ENCODE assay signal across 11 cellular contexts in genomic region chr19:18849838-18850400, GRCh38. TPM values are rescaled to one million over a fixed set of nuclear protein-coding genes. Genes with fewer than 3 reads are reported as not detected.
DNase-seq lines count a peak whose midpoint lies in the region; ATAC-seq and TF ChIP-seq lines count a peak whose summit lies in the region.
"Had no signal": no experiment of that assay in that cellular context is flagged by ENCODE, and none has a peak within 500 bp of the region (broad histone marks: within the 10 kb centered on the region; RNA-seq: fewer than 3 reads in every experiment).

No MANE protein-coding gene starts in this region.

- peaks cover 0 to 58% (median 44%) of the 10 kb centered on the region in 4 donors for H3K4me1 ChIP-seq in tibial artery

- POLR2A ChIA-PET in activated CD4-positive, alpha-beta T cell treated with anti-CD3 and anti-CD28 coated beads, Interleukin-2, amount 10 ng/mL, durations not matched to agents 7 days and 5 days (lab: Charles Lee): no interaction called here

- no peaks in the 10 kb centered on the region for H3K9me3 Mint-ChIP-seq in activated CD4-positive, alpha-beta T cell treated with anti-CD3 and anti-CD28 coated beads, Interleukin-2, amount 10 ng/mL, durations not matched to agents 7 days and 5 days
- H3K9me3 Mint-ChIP-seq in memory B cell: no peaks in the 10 kb centered on the region

- TF ChIP-seq CTCF in brain microvascular endothelial cell (IDR thresholded peaks at IDR 0.05; ENCODE audit: low read depth, low read length, missing control alignments) (no peak), tibial artery (IDR thresholded peaks at IDR 0.05) (no peak)

- in situ Hi-C loops in brain microvascular endothelial cell (cut with HindIII; ENCODE audit: low pct_ligation_motif_present, low sequenced_read_pairs): loop anchor here (25.0 kb wide), 1 partner anchor 263 kb away; the partner anchor contains the start of gene REX1BD

- H3K9me3 ChIP-seq in tibial artery: no peaks in the 10 kb centered on the region

- peak; percentile 42 for ATAC-seq in memory B cell (ENCODE audit: low read depth)

- peak overlapping the region; percentile 48 for H3K27ac ChIP-seq in brain microvascular endothelial cell
- peak overlapping the region; percentile 83 to 84 for H3K27ac ChIP-seq in tibial artery

- H3K4me3 ChIP-seq in brain microvascular endothelial cell (ENCODE audit: low read depth, low read length) (no peak overlapping the region), tibial artery (no peak overlapping the region)

- CTCF ChIA-PET in activated CD4-positive, alpha-beta T cell treated with anti-CD3 and anti-CD28 coated beads, Interleukin-2, amount 10 ng/mL, durations not matched to agents 7 days and 5 days (lab: Charles Lee): interaction anchor here (1.2 to 2.3 kb wide), 3 partner anchors 9 to 17 kb away, joined by 4 to 6 read pairs (median 4); no protein-coding TSS in a partner anchor

- H3K4me3 Mint-ChIP-seq in activated CD4-positive, alpha-beta T cell treated with anti-CD3 and anti-CD28 coated beads, Interleukin-2, amount 10 ng/mL, durations not matched to agents 7 days and 5 days: no peak overlapping the region
- peak overlapping the region; percentile 64 for H3K4me3 Mint-ChIP-seq in memory B cell

- intact Hi-C loops in tibial artery (cut with DNase I; ENCODE audit: low total_unique reads): loop anchor here (10.0 kb wide), 1 partner anchor 255 kb away; no protein-coding TSS in a partner anchor

- H3K4me1 Mint-ChIP-seq in activated CD4-positive, alpha-beta T cell treated with anti-CD3 and anti-CD28 coated beads, Interleukin-2, amount 10 ng/mL, durations not matched to agents 7 days and 5 days: peaks cover 45% of the 10 kb centered on the region
- peaks cover 38% of the 10 kb centered on the region for H3K4me1 Mint-ChIP-seq in memory B cell

- H3K36me3 ChIP-seq in brain microvascular endothelial cell (replicated peaks) (peaks cover 58% of the 10 kb centered on the region), tibial artery (peaks cover 49 to 51% (median 50%) of the 10 kb centered on the region in 3 donors)

- H3K27me3 Mint-ChIP-seq in activated CD4-positive, alpha-beta T cell treated with anti-CD3 and anti-CD28 coated beads, Interleukin-2, amount 10 ng/mL, durations not matched to agents 7 days and 5 days: no peaks in the 10 kb centered on the region
- H3K27me3 Mint-ChIP-seq in memory B cell: no peaks in the 10 kb centered on the region

- peak overlapping the region; percentile 9 for H3K27ac Mint-ChIP-seq in activated CD4-positive, alpha-beta T cell treated with anti-CD3 and anti-CD28 coated beads, Interleukin-2, amount 10 ng/mL, durations not matched to agents 7 days and 5 days
- H3K27ac Mint-ChIP-seq in memory B cell: peak overlapping the region; percentile 84

- H3K36me3 Mint-ChIP-seq in activated CD4-positive, alpha-beta T cell treated with anti-CD3 and anti-CD28 coated beads, Interleukin-2, amount 10 ng/mL, durations not matched to agents 7 days and 5 days (ENCODE audit: low read depth): peaks cover 48% of the 10 kb centered on the region
- H3K36me3 Mint-ChIP-seq in memory B cell: peaks cover 17% of the 10 kb centered on the region

- H3K27me3 ChIP-seq in brain microvascular endothelial cell (replicated peaks) (no peaks in the 10 kb centered on the region), tibial artery (no peaks in the 10 kb centered on the region)

- no peak for DNase-seq in activated CD4-positive, alpha-beta T cell treated with anti-CD3 and anti-CD28 coated beads, Interleukin-2, amount 10 ng/mL, durations not matched to agents 7 days and 5 days
- no peak for DNase-seq in activated CD4-positive, alpha-beta T cell treated with anti-CD3 and anti-CD28 coated beads for 1 hour
- DNase-seq in brain microvascular endothelial cell (no peak), memory B cell (ENCODE audit: low spot score in 2 of 2) (no peak), tibial artery (no peak), UCSD-AML1 (lab: John Stamatoyannopoulos, UW; ENCODE audit: unreplicated experiment) (no peak), NCI-H524 (lab: John Stamatoyannopoulos, UW) (no peak), MV-4-11 (lab: John Stamatoyannopoulos, UW) (no peak)
- DNase-seq: NCI-H2029 had no signal

RNA-seq across cellular contexts. Expression of gene UPF1, which starts 18.2 kb away (rescaled TPM):
- total RNA-seq in activated CD4-positive, alpha-beta T cell treated with anti-CD3 and anti-CD28 coated beads, Interleukin-2, amount 10 ng/mL, durations not matched to agents 7 days and 5 days: 10 to 100 TPM; 89.4 to 97.3 TPM

RNA-seq across cellular contexts. Expression of gene CERS1, which starts 46.0 kb away (rescaled TPM):
- not detected for total RNA-seq in activated CD4-positive, alpha-beta T cell treated with anti-CD3 and anti-CD28 coated beads, Interleukin-2, amount 10 ng/mL, durations not matched to agents 7 days and 5 days

RNA-seq across cellular contexts. Expression of gene COMP, which starts 58.8 kb away (rescaled TPM):
- total RNA-seq in activated CD4-positive, alpha-beta T cell treated with anti-CD3 and anti-CD28 coated beads, Interleukin-2, amount 10 ng/mL, durations not matched to agents 7 days and 5 days: not detected
- total RNA-seq: frontal cortex, SK-MEL-5 had no signal
